ENCODE assay signal across 16 cellular contexts in genomic region chr20:46746972-46747371, GRCh38. TPM values are rescaled to one million over a fixed set of nuclear protein-coding genes. Genes with fewer than 3 reads are reported as not detected.
DNase-seq lines count a peak whose midpoint lies in the region; ATAC-seq, FAIRE-seq and TF ChIP-seq lines count a peak whose summit lies in the region.
"Had no signal": no experiment of that assay in that cellular context is flagged by ENCODE, and none has a peak within 500 bp of the region (broad histone marks: within the 10 kb centered on the region; RNA-seq: fewer than 3 reads in every experiment).

No MANE protein-coding gene starts in this region.

- FAIRE-seq in bronchial epithelial cell (lab: Jason Lieb, UNC) = no peak

- H3K27me3 ChIP-seq in bronchial epithelial cell (ENCODE audit: control insufficient read depth, insufficient read depth, low read length) = no peaks in the 10 kb centered on the region
- H3K27me3 ChIP-seq in mesendoderm (ENCODE audit: insufficient read depth, low read length, poor library complexity) = no peaks in the 10 kb centered on the region
- no peaks in the 10 kb centered on the region for H3K27me3 ChIP-seq in prostate gland (replicated peaks; ENCODE audit: insufficient read depth)
- H3K27me3 ChIP-seq: BLaER1 treated with 17β-estradiol and CSF1 and Interleukin-3, amounts not matched to agents 10 nM and 100 nM; vagina had no signal

- H3K18ac ChIP-seq in mesendoderm (ENCODE audit: low read length) = no peak overlapping the region

- no peak overlapping the region for H3K27ac ChIP-seq in mesendoderm (ENCODE audit: low read depth, low read length)
- no peak overlapping the region for H3K27ac ChIP-seq in prostate gland
- H3K27ac ChIP-seq: BLaER1 treated with 17β-estradiol and CSF1 and Interleukin-3, amounts not matched to agents 10 nM and 100 nM; vagina had no signal

- no peak overlapping the region for H3K23ac ChIP-seq in mesendoderm (ENCODE audit: low read length)

- no peak overlapping the region for H2AK5ac ChIP-seq in mesendoderm (ENCODE audit: low read length)

- TF ChIP-seq POLR2A in prostate gland (IDR thresholded peaks at IDR 0.05) = no peak

- no peak for ATAC-seq in GM21529 (IDR thresholded peaks at IDR 0.05; ENCODE audit: unreplicated experiment)
- ATAC-seq: activated CD8-positive, alpha-beta T cell treated with anti-CD3 and anti-CD28 coated beads for 36 hours had no signal

- no peaks in the 10 kb centered on the region for H3K9me3 ChIP-seq in prostate gland
- H3K9me3 ChIP-seq: BLaER1 treated with 17β-estradiol and CSF1 and Interleukin-3, amounts not matched to agents 10 nM and 100 nM; HAP-1; vagina had no signal

- no peak overlapping the region for H2BK120ac ChIP-seq in mesendoderm (ENCODE audit: low read depth, low read length)

- no peaks in the 10 kb centered on the region for H3K4me1 ChIP-seq in mesendoderm (ENCODE audit: control insufficient read depth, low read depth, low read length)
- no peaks in the 10 kb centered on the region for H3K4me1 ChIP-seq in prostate gland (replicated peaks)
- H3K4me1 ChIP-seq: BLaER1 treated with 17β-estradiol and CSF1 and Interleukin-3, amounts not matched to agents 10 nM and 100 nM; HAP-1; vagina had no signal

- no peak overlapping the region for H3K56ac ChIP-seq in mesendoderm (ENCODE audit: low read length)

- TF ChIP-seq CTCF in AG10803 (conservative IDR thresholded peaks at IDR 0.05; ENCODE audit: low read length) (no peak), bronchial epithelial cell (IDR thresholded peaks at IDR 0.05; ENCODE audit: insufficient read depth, low read length, severe bottlenecking) (no peak), prostate gland (IDR thresholded peaks at IDR 0.05) (no peak), GM10266 (IDR thresholded peaks at IDR 0.05; ENCODE audit: control insufficient read depth, insufficient read depth, low read depth, missing control alignments) (no peak)

- no CpG with 5 or more reads among the region's 5 CpGs for WGBS in mesendoderm (ENCODE audit: extremely low coverage, insufficient coverage, low lambda C conversion rate)
- WGBS in prostate gland = 60% methylated on average over 5 of the region's 5 CpGs

- H3K4me3 ChIP-seq in AG10803 (ENCODE audit: low read length) (no peak overlapping the region), bronchial epithelial cell (ENCODE audit: low read depth, low read length) (no peak overlapping the region), mesendoderm (ENCODE audit: low read length) (no peak overlapping the region), prostate gland (no peak overlapping the region)
- H3K4me3 ChIP-seq: BLaER1 treated with 17β-estradiol and CSF1 and Interleukin-3, amounts not matched to agents 10 nM and 100 nM; HAP-1; vagina had no signal

- H2BK5ac ChIP-seq in mesendoderm (ENCODE audit: low read length) = no peak overlapping the region

- H4K8ac ChIP-seq in mesendoderm (ENCODE audit: low read depth, low read length) = no peak overlapping the region

- no peak overlapping the region for H3K4ac ChIP-seq in mesendoderm (ENCODE audit: low read depth, low read length)

- no peak overlapping the region for H3K9ac ChIP-seq in mesendoderm (ENCODE audit: low read length)
- H3K9ac ChIP-seq: BLaER1 treated with 17β-estradiol and CSF1 and Interleukin-3, amounts not matched to agents 10 nM and 100 nM had no signal

- no peak overlapping the region for H4K5ac ChIP-seq in mesendoderm (ENCODE audit: low read length)

- peak; percentile 65 for DNase-seq in AG10803 (ENCODE audit: low read depth)
- peak; percentile 3 for DNase-seq in HT1080 (ENCODE audit: low read depth)
- peak; percentile 74 for DNase-seq in bronchial epithelial cell (ENCODE audit: low read depth)
- peak; percentile 76 for DNase-seq in mesendoderm
- no peak for DNase-seq in prostate gland (ENCODE audit: low spot score)
- no peak for DNase-seq in GM10266 (ENCODE audit: extremely low spot score)
- DNase-seq in D341Med (ENCODE audit: low spot score) = no peak
- DNase-seq: activated CD8-positive, alpha-beta T cell treated with anti-CD3 and anti-CD28 coated beads for 36 hours; activated effector memory CD4-positive, alpha-beta T cell treated with Interleukin-2 at 50 U/mL for 16 hours; NCI-H1105 treated with DMSO at 0.1 percent for 48 hours; NCI-H524; stimulated activated CD8-positive, alpha-beta memory T cell treated with anti-CD3 and anti-CD28 coated beads, Interleukin-4, amount 100 ng/mL, for 48 hours had no signal

- intact Hi-C loops in prostate gland (cut with DNase I) = no loop called here

- no peaks in the 10 kb centered on the region for H3K79me2 ChIP-seq in mesendoderm (ENCODE audit: control insufficient read depth, insufficient read depth, low read length)

- H3K36me3 ChIP-seq in bronchial epithelial cell (ENCODE audit: control insufficient read depth, insufficient read depth, low read length) = no peaks in the 10 kb centered on the region
- H3K36me3 ChIP-seq in mesendoderm (ENCODE audit: control insufficient read depth, insufficient read depth, low read length) = no peaks in the 10 kb centered on the region
- no peaks in the 10 kb centered on the region for H3K36me3 ChIP-seq in prostate gland
- H3K36me3 ChIP-seq: BLaER1 treated with 17β-estradiol and CSF1 and Interleukin-3, amounts not matched to agents 10 nM and 100 nM; HAP-1; vagina had no signal

- no peak overlapping the region for H3K4me2 ChIP-seq in mesendoderm (ENCODE audit: low read length)
- H3K4me2 ChIP-seq: BLaER1 treated with 17β-estradiol and CSF1 and Interleukin-3, amounts not matched to agents 10 nM and 100 nM had no signal

- H3K79me1 ChIP-seq in mesendoderm (ENCODE audit: low read length) = no peaks in the 10 kb centered on the region

- H2BK15ac ChIP-seq in mesendoderm (replicated peaks; ENCODE audit: low read depth) = no peak overlapping the region

RNA-seq across cellular contexts. Expression of gene SLC2A10, which starts 37.5 kb away (rescaled TPM):
- total RNA-seq in HT1080 (2014; rRNA removed; shearing (Covaris generic)) = 0.55 TPM in 1 of 2 replicates, not detected in the other
- polyA plus RNA-seq in HT1080 (2015; cell fraction: cytosol; rRNA removed) = 0.10 and 0.15 TPM in 2 replicates
- 0.09 TPM in 1 of 2 replicates, not detected in the other for polyA plus RNA-seq in HT1080 (2015; cell fraction: nucleus; rRNA removed)
- total RNA-seq in bronchial epithelial cell (19.2 and 30.2 TPM in 2 replicates), prostate gland (10 to 100 TPM; 49.8 to 54.9 TPM)
- 5.1 TPM for polyA plus RNA-seq in mesendoderm (2013, experiment 1 of 2)
- 5.4 TPM for polyA plus RNA-seq in mesendoderm (2013, experiment 2 of 2)
- total RNA-seq: activated CD8-positive, alpha-beta T cell treated with anti-CD3 and anti-CD28 coated beads for 36 hours had no signal

RNA-seq across cellular contexts. Expression of gene TP53RK, which starts 57.7 kb away (rescaled TPM):
- total RNA-seq in HT1080 (2014; rRNA removed; shearing (Covaris generic)) = 19.3 and 23.8 TPM in 2 replicates
- 10.2 and 11.0 TPM in 2 replicates for polyA plus RNA-seq in HT1080 (2015; cell fraction: cytosol; rRNA removed)
- polyA plus RNA-seq in HT1080 (2015; cell fraction: nucleus; rRNA removed) = 6.1 and 6.5 TPM in 2 replicates
- total RNA-seq in bronchial epithelial cell (18.4 and 19.0 TPM in 2 replicates), prostate gland (10 to 100 TPM; 23.2 to 29.6 TPM)
- polyA plus RNA-seq in mesendoderm (2013, experiment 1 of 2) = 19.1 TPM
- 19.0 TPM for polyA plus RNA-seq in mesendoderm (2013, experiment 2 of 2)

Comparison
In these comparisons a context has a peak if more than half of its experiments do, and no peak if none do; other contexts are left out.
1. DNase-seq: peak in AG10803 (single experiment), HT1080 (single experiment), bronchial epithelial cell (single experiment) and mesendoderm (single experiment); none in prostate gland (single experiment), GM10266 (single experiment) and D341Med (single experiment).
2. RNA of gene SLC2A10, which starts 37.5 kb away (total RNA-seq): 49.8 to 54.9 TPM in prostate gland and 19.2 to 30.2 TPM in bronchial epithelial cell; 0.55 TPM in HT1080; every median in the first group is over 10 times any median in the second.